ENCODE assay signal across 8 cellular contexts in genomic region chr3:173398111-173398479, GRCh38. TPM values are rescaled to one million over a fixed set of nuclear protein-coding genes. Genes with fewer than 3 reads are reported as not detected.
DNase-seq lines count a peak whose midpoint lies in the region; ATAC-seq and TF ChIP-seq lines count a peak whose summit lies in the region.

No MANE protein-coding gene starts in this region.

- H3K27ac ChIP-seq in lower lobe of right lung, result peak overlapping the region; percentile 32
- peak overlapping the region; percentile 45 for H3K27ac ChIP-seq in upper lobe of right lung

- H3K4me3 ChIP-seq in choroid plexus epithelial cell (ENCODE audit: low read depth, low read length) (peak overlapping the region; percentile 51), lower lobe of right lung (peak overlapping the region; percentile 67), upper lobe of right lung (peak overlapping the region; percentile 60)

- peak overlapping the region; percentile 34 for H3K4me3 Mint-ChIP-seq in activated CD4-positive, alpha-beta T cell treated with anti-CD3 and anti-CD28 coated beads, Interleukin-2, amount 10 ng/mL, durations not matched to agents 7 days and 5 days
- H3K4me3 Mint-ChIP-seq in stimulated activated effector memory CD8-positive, alpha-beta T cell treated with anti-CD3 and anti-CD28 coated beads, Interleukin-12 subunit alpha, Interleukin-12 subunit beta, amount 100 ng/mL, for 72 hours, result no peak overlapping the region

- peaks cover 3% of the 10 kb centered on the region for H3K36me3 Mint-ChIP-seq in activated CD4-positive, alpha-beta T cell treated with anti-CD3 and anti-CD28 coated beads, Interleukin-2, amount 10 ng/mL, durations not matched to agents 7 days and 5 days (ENCODE audit: low read depth)
- no peaks in the 10 kb centered on the region for H3K36me3 Mint-ChIP-seq in stimulated activated effector memory CD8-positive, alpha-beta T cell treated with anti-CD3 and anti-CD28 coated beads, Interleukin-12 subunit alpha, Interleukin-12 subunit beta, amount 100 ng/mL, for 72 hours

- no peaks in the 10 kb centered on the region for H3K36me3 ChIP-seq in lower lobe of right lung
- no peaks in the 10 kb centered on the region for H3K36me3 ChIP-seq in upper lobe of right lung

- POLR2A ChIA-PET in activated CD4-positive, alpha-beta T cell treated with anti-CD3 and anti-CD28 coated beads, Interleukin-2, amount 10 ng/mL, durations not matched to agents 7 days and 5 days (lab: Charles Lee), result no interaction called here

- H3K9me3 ChIP-seq in lower lobe of right lung, result no peaks in the 10 kb centered on the region
- no peaks in the 10 kb centered on the region for H3K9me3 ChIP-seq in upper lobe of right lung

- H3K27ac Mint-ChIP-seq in activated CD4-positive, alpha-beta T cell treated with anti-CD3 and anti-CD28 coated beads, Interleukin-2, amount 10 ng/mL, durations not matched to agents 7 days and 5 days, result no peak overlapping the region
- no peak overlapping the region for H3K27ac Mint-ChIP-seq in stimulated activated effector memory CD8-positive, alpha-beta T cell treated with anti-CD3 and anti-CD28 coated beads, Interleukin-12 subunit alpha, Interleukin-12 subunit beta, amount 100 ng/mL, for 72 hours

- H3K27me3 ChIP-seq in lower lobe of right lung (ENCODE audit: low read depth), result peaks cover 9% of the 10 kb centered on the region
- peaks cover 16% of the 10 kb centered on the region for H3K27me3 ChIP-seq in upper lobe of right lung

- TF ChIP-seq CTCF in choroid plexus epithelial cell (conservative IDR thresholded peaks at IDR 0.05; ENCODE audit: low read depth, low read length), result no peak
- TF ChIP-seq CTCF in lower lobe of right lung (IDR thresholded peaks at IDR 0.05), result no peak
- TF ChIP-seq CTCF in upper lobe of right lung (IDR thresholded peaks at IDR 0.05), result no peak

- no peak for DNase-seq in activated CD4-positive, alpha-beta T cell treated with anti-CD3 and anti-CD28 coated beads, Interleukin-2, amount 10 ng/mL, durations not matched to agents 7 days and 5 days
- no peak for DNase-seq in activated CD4-positive, alpha-beta T cell treated with anti-CD3 and anti-CD28 coated beads, Interleukin-2, amount 50 U/mL, for 4 hours
- DNase-seq in choroid plexus epithelial cell (ENCODE audit: low read depth) (peak; percentile 40), lower lobe of right lung (no peak), upper lobe of right lung (no peak), globus pallidus (ENCODE audit: low spot score) (no peak)
- DNase-seq in stimulated activated effector memory CD8-positive, alpha-beta T cell treated with anti-CD3 and anti-CD28 coated beads, Interleukin-12 subunit alpha, Interleukin-12 subunit beta, amount 100 ng/mL, for 72 hours (ENCODE audit: low spot score in 2 of 2), result no peak

- peaks cover 29% of the 10 kb centered on the region for H3K4me1 Mint-ChIP-seq in activated CD4-positive, alpha-beta T cell treated with anti-CD3 and anti-CD28 coated beads, Interleukin-2, amount 10 ng/mL, durations not matched to agents 7 days and 5 days
- H3K4me1 Mint-ChIP-seq in stimulated activated effector memory CD8-positive, alpha-beta T cell treated with anti-CD3 and anti-CD28 coated beads, Interleukin-12 subunit alpha, Interleukin-12 subunit beta, amount 100 ng/mL, for 72 hours, result peaks cover 12% of the 10 kb centered on the region

- peaks cover 62% of the 10 kb centered on the region for H3K27me3 Mint-ChIP-seq in activated CD4-positive, alpha-beta T cell treated with anti-CD3 and anti-CD28 coated beads, Interleukin-2, amount 10 ng/mL, durations not matched to agents 7 days and 5 days

- no peaks in the 10 kb centered on the region for H3K9me3 Mint-ChIP-seq in activated CD4-positive, alpha-beta T cell treated with anti-CD3 and anti-CD28 coated beads, Interleukin-2, amount 10 ng/mL, durations not matched to agents 7 days and 5 days
- no peaks in the 10 kb centered on the region for H3K9me3 Mint-ChIP-seq in stimulated activated effector memory CD8-positive, alpha-beta T cell treated with anti-CD3 and anti-CD28 coated beads, Interleukin-12 subunit alpha, Interleukin-12 subunit beta, amount 100 ng/mL, for 72 hours

- CTCF ChIA-PET in activated CD4-positive, alpha-beta T cell treated with anti-CD3 and anti-CD28 coated beads, Interleukin-2, amount 10 ng/mL, durations not matched to agents 7 days and 5 days (lab: Charles Lee), result no interaction called here

- H3K4me1 ChIP-seq in lower lobe of right lung, result peaks cover 22% of the 10 kb centered on the region
- H3K4me1 ChIP-seq in upper lobe of right lung, result peaks cover 14% of the 10 kb centered on the region

- ATAC-seq in lower lobe of right lung, result peak in 1 of 2 donors; percentile 11
- no peak for ATAC-seq in upper lobe of right lung
- ATAC-seq in GM21529 (IDR thresholded peaks at IDR 0.05; ENCODE audit: unreplicated experiment), result no peak
- ATAC-seq in stimulated activated effector memory CD8-positive, alpha-beta T cell treated with anti-CD3 and anti-CD28 coated beads, Interleukin-12 subunit alpha, Interleukin-12 subunit beta, amount 100 ng/mL, for 72 hours, result no peak

- intact Hi-C loops in lower lobe of right lung (cut with DNase I) (no loop called here), upper lobe of right lung (cut with DNase I) (no loop called here)

RNA-seq across cellular contexts. Expression of gene NLGN1, which starts 0.6 kb away (rescaled TPM):
- total RNA-seq in activated CD4-positive, alpha-beta T cell treated with anti-CD3 and anti-CD28 coated beads, Interleukin-2, amount 10 ng/mL, durations not matched to agents 7 days and 5 days, result not detected
- total RNA-seq in lower lobe of right lung (3.9 TPM), upper lobe of right lung (3.3 TPM)
